In genomic region chr18:79070486-79070885, GRCh38 we compare ENCODE assay signal across 1 cellular context.
TF ChIP-seq lines count a peak whose summit lies in the region.

No MANE protein-coding gene starts in this region.

TF ChIP-seq in HepG2, 621 proteins besides CTCF, POLR2A, EP300 and RAD21 (continued from another document):
- TF ChIP-seq PLSCR1 (CRISPR knock-in tag; IDR thresholded peaks at IDR 0.05; ENCODE audit: borderline replicate concordance) (no peak), ZNF160 (CRISPR knock-in tag; IDR thresholded peaks at IDR 0.05) (no peak), ARID3A (IDR thresholded peaks at IDR 0.05; ENCODE audit: low read depth, low read length) (no peak), MTF1 (CRISPR knock-in tag; IDR thresholded peaks at IDR 0.05) (no peak), XRCC5 (optimal IDR thresholded peaks at IDR 0.05; ENCODE audit: low read length) (no peak)
TF ChIP-seq in HepG2: peak in this region for 0.
